15 cellular contexts compared by ENCODE assay signal in genomic region chr21:45580576-45581321, GRCh38. TPM values are rescaled to one million over a fixed set of nuclear protein-coding genes. Genes with fewer than 3 reads are reported as not detected.
DNase-seq lines count a peak whose midpoint lies in the region; ATAC-seq and TF ChIP-seq lines count a peak whose summit lies in the region.
"Had no signal": no experiment of that assay in that cellular context is flagged by ENCODE, and none has a peak within 500 bp of the region (broad histone marks: within the 10 kb centered on the region; RNA-seq: fewer than 3 reads in every experiment).

No MANE protein-coding gene starts in this region.

- H3K4me3 ChIP-seq in Peyer's patch (no peak overlapping the region), lower lobe of right lung (no peak overlapping the region)
- H3K4me3 ChIP-seq: esophagus squamous epithelium, prostate gland had no signal

- H3K27me3 ChIP-seq in Peyer's patch (no peaks in the 10 kb centered on the region), lower lobe of right lung (ENCODE audit: low read depth) (peaks cover 14% of the 10 kb centered on the region)

- TF ChIP-seq CTCF in Peyer's patch (IDR thresholded peaks at IDR 0.05) (no peak), lower lobe of right lung (IDR thresholded peaks at IDR 0.05) (no peak)

- H3K36me3 ChIP-seq in Peyer's patch (no peaks in the 10 kb centered on the region), lower lobe of right lung (no peaks in the 10 kb centered on the region)
- H3K36me3 ChIP-seq: esophagus squamous epithelium, prostate gland had no signal

- no peak for TF ChIP-seq POLR2A in Peyer's patch (IDR thresholded peaks at IDR 0.05)

- H3K9me3 ChIP-seq in Peyer's patch: no peaks in the 10 kb centered on the region
- H3K9me3 ChIP-seq in lower lobe of right lung: peaks cover under 1% of the 10 kb centered on the region
- H3K9me3 ChIP-seq: prostate gland had no signal

- ATAC-seq in lower lobe of right lung: no peak
- no peak for ATAC-seq in GM18861 (IDR thresholded peaks at IDR 0.05; ENCODE audit: unreplicated experiment)
- ATAC-seq in left ventricle myocardium superior: no peak
- ATAC-seq: naive thymus-derived CD4-positive, alpha-beta T cell had no signal

- peak; percentile 74 for DNase-seq in COLO668 (lab: John Stamatoyannopoulos, UW; ENCODE audit: unreplicated experiment)
- peak; percentile 10 for DNase-seq in COR-L47 (lab: John Stamatoyannopoulos, UW)
- peak in 2 of 3 donors; percentile 24 to 28 for DNase-seq in Peyer's patch
- peak; percentile 37 for DNase-seq in lower lobe of right lung
- no peak for DNase-seq in 8988T
- DNase-seq in left ventricle myocardium superior: no peak
- DNase-seq: activated CD4-positive, alpha-beta T cell treated with anti-CD3 and anti-CD28 coated beads, Interleukin-2, amount 10 ng/mL, durations not matched to agents 7 days and 5 days; effector CD4-positive, alpha-beta T cell; esophagus squamous epithelium; mammary epithelial cell; NCI-H510A; OCI-M1 had no signal

- no peaks in the 10 kb centered on the region for H3K4me1 ChIP-seq in Peyer's patch
- peaks cover 6% of the 10 kb centered on the region for H3K4me1 ChIP-seq in lower lobe of right lung
- H3K4me1 ChIP-seq: esophagus squamous epithelium, prostate gland had no signal

- H3K27ac ChIP-seq in Peyer's patch: no peak overlapping the region
- no peak overlapping the region for H3K27ac ChIP-seq in lower lobe of right lung
- H3K27ac ChIP-seq: esophagus squamous epithelium, prostate gland had no signal

- intact Hi-C loops in lower lobe of right lung (cut with DNase I) (no loop called here), left ventricle myocardium superior (cut with micrococcal nuclease) (no loop called here)

RNA-seq across cellular contexts. Expression of gene SLC19A1, which starts 38.5 kb away (rescaled TPM):
- total RNA-seq in Peyer's patch: 10 to 100 TPM; 10.7 to 70.8 (median 30.5) TPM
- total RNA-seq in lower lobe of right lung: 50.7 TPM
- 7.6 TPM for total RNA-seq in left ventricle myocardium superior

Comparison
In these comparisons a context has a peak if more than half of its experiments do, and no peak if none do; other contexts are left out.
1. DNase-seq: peak in COLO668 (single experiment), COR-L47 (single experiment), Peyer's patch (2 of 3) and lower lobe of right lung (single experiment); none in 8988T (single experiment) and left ventricle myocardium superior (single experiment).